Comparison of ENCODE assay signal across 8 cellular contexts in genomic region chr17:1474402-1475189, GRCh38. TPM values are rescaled to one million over a fixed set of nuclear protein-coding genes. Genes with fewer than 3 reads are reported as not detected.
DNase-seq lines count a peak whose midpoint lies in the region; ATAC-seq, FAIRE-seq and TF ChIP-seq lines count a peak whose summit lies in the region.
"Had no signal": no experiment of that assay in that cellular context is flagged by ENCODE, and none has a peak within 500 bp of the region (broad histone marks: within the 10 kb centered on the region; RNA-seq: fewer than 3 reads in every experiment).

No MANE protein-coding gene starts in this region.

- RAD21 ChIA-PET in GM12878 (lab: Charles Lee; ENCODE audit: unreplicated experiment): interaction anchor here (0.6 to 2.3 kb wide), 16 partner anchors 10 to 242 kb away, joined by 3 to 17 read pairs (median 4); partner anchors contain the start of gene INPP5K

- no TSS peak for BruUV-seq in GM12878 (replicated peaks; lab: Mats Ljungman, UMichigan)

- H3K4me3 ChIP-seq in GM12878 (peak overlapping the region; percentile 63), upper lobe of right lung (no peak overlapping the region), right atrium auricular region (no peak overlapping the region)
- H3K4me3 ChIP-seq: ovary had no signal

- peak; percentile 67 for DNase-seq in GM12878 (ENCODE audit: low read depth, low spot score)
- no peak for DNase-seq in upper lobe of right lung
- no peak for DNase-seq in NCI-H524 (lab: John Stamatoyannopoulos, UW)
- no peak for DNase-seq in T-helper 2 cell
- no peak for DNase-seq in right atrium auricular region (ENCODE audit: low spot score)
- DNase-seq: ovary had no signal

- peak overlapping the region; percentile 11 for H2AFZ ChIP-seq in GM12878 (ENCODE audit: control insufficient read depth, low read depth, low read length)

- H3K9me3 ChIP-seq in GM12878 (replicated peaks; ENCODE audit: control insufficient read depth, insufficient read depth, low read length) (no peaks in the 10 kb centered on the region), upper lobe of right lung (no peaks in the 10 kb centered on the region), right atrium auricular region (no peaks in the 10 kb centered on the region)
- H3K9me3 ChIP-seq: ovary had no signal

- H3K27me3 ChIP-seq in GM12878 (replicated peaks in 1 of 2; ENCODE audit: control insufficient read depth in 2 of 2, insufficient read depth in 2 of 2, low read length in 1 of 2) (no peaks in the 10 kb centered on the region), upper lobe of right lung (no peaks in the 10 kb centered on the region), right atrium auricular region (no peaks in the 10 kb centered on the region)
- H3K27me3 ChIP-seq: ovary had no signal

- peak; percentile 80 for FAIRE-seq in GM12878 (lab: Jason Lieb, UNC)

- H3K27ac ChIP-seq in GM12878 (ENCODE audit: control insufficient read depth, insufficient read depth) (peak overlapping the region; percentile 54), upper lobe of right lung (no peak overlapping the region), right atrium auricular region (no peak overlapping the region)
- H3K27ac ChIP-seq: ovary had no signal

- H4K20me1 ChIP-seq in GM12878 (ENCODE audit: control insufficient read depth, insufficient read depth): no peaks in the 10 kb centered on the region

- H3K9ac ChIP-seq in GM12878 (ENCODE audit: control insufficient read depth, insufficient read depth, low read length): peak overlapping the region; percentile 53

- ATAC-seq in HG02870 (IDR thresholded peaks at IDR 0.05; ENCODE audit: unreplicated experiment) (peak; percentile 48), GM12878 (peak; percentile 87), upper lobe of right lung (peak; percentile 3)

- H3K4me1 ChIP-seq in GM12878 (ENCODE audit: control insufficient read depth, insufficient read depth, low read length) (peaks cover 27% of the 10 kb centered on the region), upper lobe of right lung (peaks cover 12% of the 10 kb centered on the region), right atrium auricular region (no peaks in the 10 kb centered on the region)

- 12% methylated on average over 28 of the region's 31 CpGs for WGBS in GM12878 (ENCODE audit: insufficient coverage, insufficient replicate concordance, low lambda C conversion rate, missing lambda C conversion rate)

- in situ Hi-C loops in GM12878 (cut with MboI): no loop called here

- H3K36me3 ChIP-seq in GM12878 (ENCODE audit: control insufficient read depth in 2 of 2, insufficient read depth in 2 of 2, low read length in 1 of 2) (peaks cover 3 to 15% of the 10 kb centered on the region in 2 experiments), upper lobe of right lung (peaks cover 82% of the 10 kb centered on the region), right atrium auricular region (peaks cover 94% of the 10 kb centered on the region)
- H3K36me3 ChIP-seq: ovary had no signal

- TF ChIP-seq CTCF in GM12878 (IDR thresholded peaks at IDR 0.05 in 2 of 3, conservative IDR thresholded peaks at IDR 0.05 in 1 of 3; ENCODE audit: control insufficient read depth in 2 of 3, extremely low read depth in 1 of 3, insufficient read depth in 1 of 3, low read depth in 3 of 3, low read length in 3 of 3) (no peak), upper lobe of right lung (IDR thresholded peaks at IDR 0.05) (no peak), right atrium auricular region (IDR thresholded peaks at IDR 0.05) (no peak)

- SMC1A ChIA-PET in GM12878 (lab: Charles Lee; ENCODE audit: uncharacterized antibody, unreplicated experiment): interaction anchor here (0.9 to 2.2 kb wide), 11 partner anchors 10 to 132 kb away, joined by 3 to 10 read pairs (median 4); partner anchors contain the start of gene INPP5K

- POLR2A ChIA-PET in GM12878 (lab: Charles Lee): interaction anchor here (0.6 to 3.2 kb wide), 15 partner anchors 9 to 705 kb away, joined by 3 to 22 read pairs (median 4); partner anchors contain the start of genes CRK, INPP5K and MYO1C

- peak in 1 of 2 experiments; percentile 59; a peak in 2 of 4 replicates for TF ChIP-seq EP300 in GM12878 (IDR thresholded peaks at IDR 0.05; ENCODE audit: borderline replicate concordance in 1 of 2, control insufficient read depth in 1 of 2, low read depth in 2 of 2, low read length in 2 of 2)

- intact Hi-C loops in GM12878 (cut with micrococcal nuclease; ENCODE audit: unreplicated experiment) (no loop called here), upper lobe of right lung (cut with DNase I) (no loop called here)

- TF ChIP-seq POLR2A in GM19099 (IDR thresholded peaks at IDR 0.05; ENCODE audit: extremely low read depth, insufficient read length, low read depth) (peak; percentile 53), GM12878 (IDR thresholded peaks at IDR 0.05; ENCODE audit: low read depth, low read length) (peak; percentile 66)

- no peak for TF ChIP-seq RAD21 in GM12878 (IDR thresholded peaks at IDR 0.05; ENCODE audit: insufficient read depth, low read depth, low read length)

- CTCF ChIA-PET in GM12878 (lab: Yijun Ruan, JAX): interaction anchor here (0.8 to 2.7 kb wide), 5 partner anchors 10 to 155 kb away, joined by 3 to 14 read pairs (median 5); partner anchors contain the start of genes INPP5K and SLC43A2

- H3K4me2 ChIP-seq in GM12878 (ENCODE audit: control insufficient read depth, insufficient read depth): peak overlapping the region; percentile 23

- H3K79me2 ChIP-seq in GM12878 (ENCODE audit: control insufficient read depth, insufficient read depth, low read length): no peaks in the 10 kb centered on the region; the same call in 1 of the 2 replicates

TF ChIP-seq in GM12878, 131 proteins besides CTCF, POLR2A, EP300 and RAD21 (continues in another document):
- TF ChIP-seq MXI1 (IDR thresholded peaks at IDR 0.05; ENCODE audit: low read depth, low read length) (no peak), CHD2 (IDR thresholded peaks at IDR 0.05; ENCODE audit: borderline replicate concordance, low read depth, low read length) (no peak)

RNA-seq across cellular contexts. Expression of gene MYO1C, which starts 17.9 kb away (rescaled TPM):
- 95.5 and 115 TPM in 2 replicates for total RNA-seq in GM12878 (2013; cell fraction: nucleolus; rRNA removed)
- 32.4 and 40.4 TPM in 2 replicates for total RNA-seq in GM12878 (2014; rRNA removed)
- total RNA-seq in GM12878 (2014; rRNA removed; fragmentation: Illumina TruSeq; extraction: Trizol): 23.7 and 26.1 TPM in 2 replicates
- total RNA-seq in GM12878 (2021): 92.0 and 93.4 TPM in 2 replicates
- 59.3 TPM for polyA plus RNA-seq in GM12878 (2011; ENCODE audit: low read depth)
- 26.0 and 54.0 TPM in 2 replicates for polyA plus RNA-seq in GM12878 (2011; rRNA removed)
- polyA plus RNA-seq in GM12878 (2011; cell fraction: cytosol; rRNA removed): 42.2 and 49.6 TPM in 2 replicates
- 105 and 115 TPM in 2 replicates for polyA plus RNA-seq in GM12878 (2011; cell fraction: nucleus; rRNA removed)
- 58.9 and 78.3 TPM in 2 replicates for polyA plus RNA-seq in GM12878 (2012)
- polyA plus RNA-seq in GM12878 (2014; fragmentation: Illumina TruSeq; extraction: Trizol): 26.3 and 39.5 TPM in 2 replicates
- 1 to 10 TPM; 1.2 to 3.6 TPM for polyA plus RNA-seq in GM12878 (2014; fragmentation: Nextera tagmentation; extraction: Ambion mirVana)
- 51.1 and 59.3 TPM in 2 replicates for polyA plus RNA-seq in GM12878 (2014; rRNA removed)
- polyA plus RNA-seq in GM12878 (2016; fragmentation: Nextera tagmentation; extraction: Ambion mirVana): 10 to 100 TPM; 32.1 to 33.6 TPM
- polyA minus RNA-seq in GM12878 (2011; rRNA and poly(A)+ RNA removed): 112 and 124 TPM in 2 replicates
- polyA minus RNA-seq in GM12878 (2011; cell fraction: cytosol; rRNA and poly(A)+ RNA removed): 23.8 and 35.1 TPM in 2 replicates
- polyA minus RNA-seq in GM12878 (2011; cell fraction: nucleus; rRNA and poly(A)+ RNA removed): 52.8 and 76.2 TPM in 2 replicates
- 322 TPM for total RNA-seq in upper lobe of right lung
- 100 to 1,000 TPM in 1 of 2 donors, 10 to 100 TPM in 1; 83.6 to 161 TPM for total RNA-seq in right atrium auricular region

RNA-seq across cellular contexts. Expression of gene CRK, which starts 18.6 kb away (rescaled TPM):
- total RNA-seq in GM12878 (2013; cell fraction: nucleolus; rRNA removed): 23.8 and 24.9 TPM in 2 replicates
- total RNA-seq in GM12878 (2014; rRNA removed) (21.2 and 24.0 TPM in 2 replicates), GM12878 (2014; rRNA removed; fragmentation: Illumina TruSeq; extraction: Trizol) (20.6 and 21.3 TPM in 2 replicates), GM12878 (2021) (20.4 and 21.1 TPM in 2 replicates), upper lobe of right lung (81.3 TPM), right atrium auricular region (10 to 100 TPM; 36.0 to 49.8 TPM)
- 4.2 TPM for polyA plus RNA-seq in GM12878 (2011; ENCODE audit: low read depth)
- polyA plus RNA-seq in GM12878 (2011; rRNA removed) (23.8 and 26.8 TPM in 2 replicates), GM12878 (2014; fragmentation: Illumina TruSeq; extraction: Trizol) (19.9 and 21.8 TPM in 2 replicates), GM12878 (2014; fragmentation: Nextera tagmentation; extraction: Ambion mirVana) (10 to 100 TPM; 11.1 to 11.3 TPM), GM12878 (2014; rRNA removed) (18.3 and 19.7 TPM in 2 replicates), GM12878 (2016; fragmentation: Nextera tagmentation; extraction: Ambion mirVana) (10 to 100 TPM; 17.7 to 21.7 TPM)
- 14.6 and 15.0 TPM in 2 replicates for polyA plus RNA-seq in GM12878 (2011; cell fraction: cytosol; rRNA removed)
- polyA plus RNA-seq in GM12878 (2011; cell fraction: nucleus; rRNA removed): 5.2 and 8.8 TPM in 2 replicates
- polyA plus RNA-seq in GM12878 (2012): 5.6 and 8.6 TPM in 2 replicates
- polyA minus RNA-seq in GM12878 (2011; rRNA and poly(A)+ RNA removed): 22.0 and 30.1 TPM in 2 replicates
- 7.9 and 8.0 TPM in 2 replicates for polyA minus RNA-seq in GM12878 (2011; cell fraction: cytosol; rRNA and poly(A)+ RNA removed)
- 4.1 and 8.1 TPM in 2 replicates for polyA minus RNA-seq in GM12878 (2011; cell fraction: nucleus; rRNA and poly(A)+ RNA removed)

RNA-seq across cellular contexts. Expression of gene INPP5K, which starts 41.8 kb away (rescaled TPM):
- 15.8 and 18.2 TPM in 2 replicates for total RNA-seq in GM12878 (2013; cell fraction: nucleolus; rRNA removed)
- total RNA-seq in GM12878 (2014; rRNA removed) (28.9 and 33.9 TPM in 2 replicates), GM12878 (2014; rRNA removed; fragmentation: Illumina TruSeq; extraction: Trizol) (11.1 and 11.7 TPM in 2 replicates), GM12878 (2021) (20.5 and 23.1 TPM in 2 replicates), upper lobe of right lung (69.8 TPM), right atrium auricular region (10 to 100 TPM; 64.9 to 78.1 TPM)
- polyA plus RNA-seq in GM12878 (2011; ENCODE audit: low read depth): 20.9 TPM
- polyA plus RNA-seq in GM12878 (2011; rRNA removed) (22.4 and 29.0 TPM in 2 replicates), GM12878 (2014; fragmentation: Illumina TruSeq; extraction: Trizol) (16.3 and 16.4 TPM in 2 replicates), GM12878 (2014; fragmentation: Nextera tagmentation; extraction: Ambion mirVana) (1 to 10 TPM in 1 of 2 experiments, under 1 TPM in 1; 0.58 to 1.5 TPM), GM12878 (2014; rRNA removed) (38.9 and 41.2 TPM in 2 replicates), GM12878 (2016; fragmentation: Nextera tagmentation; extraction: Ambion mirVana) (10 to 100 TPM; 23.6 to 26.7 TPM)
- 25.8 and 27.6 TPM in 2 replicates for polyA plus RNA-seq in GM12878 (2011; cell fraction: cytosol; rRNA removed)
- 37.6 and 47.7 TPM in 2 replicates for polyA plus RNA-seq in GM12878 (2011; cell fraction: nucleus; rRNA removed)
- polyA plus RNA-seq in GM12878 (2012): 17.1 and 22.6 TPM in 2 replicates
- polyA minus RNA-seq in GM12878 (2011; rRNA and poly(A)+ RNA removed): 34.2 and 37.1 TPM in 2 replicates
- polyA minus RNA-seq in GM12878 (2011; cell fraction: cytosol; rRNA and poly(A)+ RNA removed): 11.6 and 18.7 TPM in 2 replicates
- 16.7 and 31.7 TPM in 2 replicates for polyA minus RNA-seq in GM12878 (2011; cell fraction: nucleus; rRNA and poly(A)+ RNA removed)

Comparison
In these comparisons a context has a peak if more than half of its experiments do, and no peak if none do; other contexts are left out.
1. ATAC-seq: peak in every context shown above with its lines; median percentile 87 in GM12878; 48 in HG02870; 3 in upper lobe of right lung.